In the genomic region with DNA sequence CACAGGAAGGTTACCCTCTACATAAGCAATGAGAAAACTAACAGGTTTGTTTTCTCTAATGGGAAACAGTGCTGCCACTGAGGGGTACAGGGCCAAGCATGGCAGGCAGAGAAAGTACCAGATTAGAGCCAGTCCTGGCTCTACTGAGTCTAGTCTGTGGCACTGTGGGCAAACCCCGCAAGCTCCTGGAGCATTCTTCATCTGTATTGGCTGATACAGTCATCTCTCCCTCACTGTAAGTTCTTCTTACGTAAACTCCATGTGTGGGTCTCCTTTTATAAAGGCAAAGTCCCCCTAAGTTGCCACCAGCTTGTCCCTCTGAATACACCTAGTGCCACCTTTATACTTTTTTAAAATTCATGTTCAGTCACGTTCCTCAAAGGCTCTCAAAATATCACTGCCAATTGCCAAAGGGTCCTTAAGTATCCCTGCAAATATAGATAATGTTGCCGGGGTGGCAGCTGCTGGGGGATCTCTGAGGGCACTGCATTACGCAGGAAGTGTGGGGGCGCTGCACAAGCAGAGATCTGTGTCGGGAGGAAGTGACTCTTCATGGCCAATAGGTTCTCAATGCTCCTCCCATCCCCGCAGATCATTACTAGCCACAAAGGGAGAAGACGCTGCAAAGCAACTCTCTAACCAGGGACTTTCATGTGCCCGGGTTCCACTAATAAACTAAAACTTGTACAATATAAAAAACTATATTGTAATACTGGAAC, we compare ENCODE assay signal across 8 cellular contexts. TPM values are rescaled to one million over a fixed set of nuclear protein-coding genes. Genes with fewer than 3 reads are reported as not detected.
DNase-seq lines count a peak whose midpoint lies in the region; ATAC-seq and TF ChIP-seq lines count a peak whose summit lies in the region.

No MANE protein-coding gene starts in this region.

- H3K79me2 ChIP-seq in HCT116 (ENCODE audit: insufficient read depth, low read length), result peaks cover 100% of the 10 kb centered on the region

- no peak overlapping the region for H3K9ac ChIP-seq in HCT116 (ENCODE audit: low read length)

- H3K9me3 ChIP-seq in HCT116 (ENCODE audit: control insufficient read depth in 1 of 2, insufficient read depth in 1 of 2, low read depth in 1 of 2, low read length in 2 of 2) (no peaks in the 10 kb centered on the region), RWPE2 (ENCODE audit: severe bottlenecking) (no peaks in the 10 kb centered on the region)

- intact Hi-C loops in HCT116 (cut with micrococcal nuclease), result no loop called here
- intact Hi-C loops in activated naive CD4-positive, alpha-beta T cell treated with anti-CD3 and anti-CD28 coated beads for 36 hours (cut with micrococcal nuclease), result loop anchor here (1.0 kb wide), 3 partner anchors 19 to 52 kb away; no protein-coding TSS in a partner anchor

- no peak for TF ChIP-seq CTCF in HCT116 (IDR thresholded peaks at IDR 0.05 in 2 of 3, conservative IDR thresholded peaks at IDR 0.05 in 1 of 3; ENCODE audit: borderline replicate concordance in 1 of 3, insufficient read depth in 1 of 3, low read depth in 2 of 3, low read length in 2 of 3)
- no peak for TF ChIP-seq CTCF in RWPE2 (IDR thresholded peaks at IDR 0.05; ENCODE audit: poor library complexity, severe bottlenecking)

- H3K36me3 ChIP-seq in HCT116 (ENCODE audit: control insufficient read depth in 1 of 2, insufficient read depth in 2 of 2, low read length in 2 of 2) (peaks cover 0 to 25% of the 10 kb centered on the region in 2 experiments; a peak in 1 of 4 replicates), RWPE2 (ENCODE audit: low read depth) (peaks cover 50% of the 10 kb centered on the region)

- H3K4me3 Mint-ChIP-seq in activated naive CD4-positive, alpha-beta T cell treated with anti-CD3 and anti-CD28 coated beads for 36 hours, result peak overlapping the region; percentile 71

- peaks cover 2 to 49% of the 10 kb centered on the region in 2 experiments; a peak in 1 of 4 replicates for H3K4me1 ChIP-seq in HCT116 (ENCODE audit: control insufficient read depth in 1 of 2, insufficient read depth in 2 of 2, low read length in 2 of 2)
- H3K4me1 ChIP-seq in RWPE2 (ENCODE audit: insufficient read depth, poor library complexity, severe bottlenecking), result peaks cover 56% of the 10 kb centered on the region

- H3K36me3 Mint-ChIP-seq in activated naive CD4-positive, alpha-beta T cell treated with anti-CD3 and anti-CD28 coated beads for 36 hours (ENCODE audit: low read depth), result peaks cover 45% of the 10 kb centered on the region

- H3K4me2 ChIP-seq in HCT116 (ENCODE audit: low read length), result no peak overlapping the region

- CTCF ChIA-PET in HCT116 (lab: Charles Lee), result no interaction called here
- CTCF ChIA-PET in activated naive CD4-positive, alpha-beta T cell treated with anti-CD3 and anti-CD28 coated beads for 36 hours (lab: Charles Lee), result interaction anchor here (0.8 to 2.0 kb wide), 5 partner anchors 12 to 55 kb away, joined by 3 to 16 read pairs (median 4); no protein-coding TSS in a partner anchor

- H3K27ac ChIP-seq in HCT116 (ENCODE audit: low read depth, low read length) (no peak overlapping the region), RWPE2 (ENCODE audit: poor library complexity, severe bottlenecking) (peak overlapping the region; percentile 89)

- no peak overlapping the region for H3K4me3 ChIP-seq in HCT116 (replicated peaks in 1 of 2; ENCODE audit: low read depth in 1 of 2, low read length in 2 of 2)
- H3K4me3 ChIP-seq in RWPE2 (ENCODE audit: severe bottlenecking), result no peak overlapping the region

- peak overlapping the region; percentile 93 for H3K27ac Mint-ChIP-seq in activated naive CD4-positive, alpha-beta T cell treated with anti-CD3 and anti-CD28 coated beads for 36 hours

- TF ChIP-seq POLR2A in HCT116 (IDR thresholded peaks at IDR 0.05; ENCODE audit: borderline replicate concordance, extremely low read depth, insufficient read depth, insufficient read length), result no peak

- DNase-seq in GF-D8 (lab: John Stamatoyannopoulos, UW) (peak; percentile 25), HCT116 (ENCODE audit: low read depth, low spot score) (no peak), RWPE2 (ENCODE audit: low spot score) (no peak), NCI-H2029 treated with DMSO at 0.1 percent for 48 hours (lab: John Stamatoyannopoulos, UW) (no peak), NCI-H446 treated with DMSO at 0.1 percent for 48 hours (lab: John Stamatoyannopoulos, UW) (no peak), NCI-H2107 treated with DMSO at 0.1 percent for 48 hours (lab: John Stamatoyannopoulos, UW; ENCODE audit: unreplicated experiment) (no peak)
- DNase-seq in activated naive CD4-positive, alpha-beta T cell treated with anti-CD3 and anti-CD28 coated beads for 36 hours, result peak; percentile 88
- peak; percentile 56 for DNase-seq in stimulated activated CD4-positive, alpha-beta T cell treated with anti-CD3 and anti-CD28 coated beads, Interleukin-12 subunit alpha, Interleukin-12 subunit beta, amount 100 ng/mL, for 4 hours

- no peaks in the 10 kb centered on the region for H3K9me2 ChIP-seq in HCT116 (ENCODE audit: insufficient read depth)

- no peak for TF ChIP-seq RAD21 in HCT116 (IDR thresholded peaks at IDR 0.05; ENCODE audit: low read depth)

- no peaks in the 10 kb centered on the region for H3K27me3 Mint-ChIP-seq in activated naive CD4-positive, alpha-beta T cell treated with anti-CD3 and anti-CD28 coated beads for 36 hours (ENCODE audit: low read depth)

- H3K9me3 Mint-ChIP-seq in activated naive CD4-positive, alpha-beta T cell treated with anti-CD3 and anti-CD28 coated beads for 36 hours, result no peaks in the 10 kb centered on the region

- peaks cover 77% of the 10 kb centered on the region; the same call in 1 of the 2 replicates for H4K20me1 ChIP-seq in HCT116 (ENCODE audit: insufficient read depth)

- H3K27me3 ChIP-seq in HCT116 (ENCODE audit: insufficient read depth, low read length), result no peaks in the 10 kb centered on the region
- H3K27me3 ChIP-seq in RWPE2 (ENCODE audit: insufficient read depth, poor library complexity, severe bottlenecking), result no peaks in the 10 kb centered on the region

- no TSS peak for BruUV-seq in HCT116 (replicated peaks; lab: Mats Ljungman, UMichigan)

- POLR2A ChIA-PET in HCT116 (lab: Charles Lee), result no interaction called here

- peak; percentile 19; the same call in 1 of the 2 replicates for ATAC-seq in HCT116
- no peak for ATAC-seq in RWPE2 (ENCODE audit: low read depth)

- H2AFZ ChIP-seq in HCT116 (ENCODE audit: low read depth, low read length, poor library complexity, severe bottlenecking), result no peak overlapping the region

- peaks cover 87% of the 10 kb centered on the region for H3K4me1 Mint-ChIP-seq in activated naive CD4-positive, alpha-beta T cell treated with anti-CD3 and anti-CD28 coated beads for 36 hours (ENCODE audit: low read depth)

- RAD21 ChIA-PET in HCT116 (lab: Charles Lee; ENCODE audit: low non-redundant PET in 1 of 2, low total read pairs in 2 of 2, uncharacterized antibody in 2 of 2, unreplicated experiment in 2 of 2), result no interaction called here

TF ChIP-seq in HCT116, 20 proteins besides CTCF, POLR2A, EP300 and RAD21:
- TF ChIP-seq EZH2phosphoT487 (IDR thresholded peaks at IDR 0.05; ENCODE audit: borderline replicate concordance) (no peak), EGR1 (IDR thresholded peaks at IDR 0.05; ENCODE audit: low read depth) (no peak), CBX3 (IDR thresholded peaks at IDR 0.05; ENCODE audit: low read depth) (no peak), FOSL1 (IDR thresholded peaks at IDR 0.05; ENCODE audit: low read depth) (no peak), ELF1 (IDR thresholded peaks at IDR 0.05; ENCODE audit: borderline replicate concordance, low read depth) (no peak), SP1 (IDR thresholded peaks at IDR 0.05; ENCODE audit: low read depth) (no peak), SRF (IDR thresholded peaks at IDR 0.05; ENCODE audit: low read depth) (no peak), CEBPB (IDR thresholded peaks at IDR 0.05; ENCODE audit: low read depth) (no peak), ZFX (IDR thresholded peaks at IDR 0.05) (no peak)
- TF ChIP-seq, protein P1, sequence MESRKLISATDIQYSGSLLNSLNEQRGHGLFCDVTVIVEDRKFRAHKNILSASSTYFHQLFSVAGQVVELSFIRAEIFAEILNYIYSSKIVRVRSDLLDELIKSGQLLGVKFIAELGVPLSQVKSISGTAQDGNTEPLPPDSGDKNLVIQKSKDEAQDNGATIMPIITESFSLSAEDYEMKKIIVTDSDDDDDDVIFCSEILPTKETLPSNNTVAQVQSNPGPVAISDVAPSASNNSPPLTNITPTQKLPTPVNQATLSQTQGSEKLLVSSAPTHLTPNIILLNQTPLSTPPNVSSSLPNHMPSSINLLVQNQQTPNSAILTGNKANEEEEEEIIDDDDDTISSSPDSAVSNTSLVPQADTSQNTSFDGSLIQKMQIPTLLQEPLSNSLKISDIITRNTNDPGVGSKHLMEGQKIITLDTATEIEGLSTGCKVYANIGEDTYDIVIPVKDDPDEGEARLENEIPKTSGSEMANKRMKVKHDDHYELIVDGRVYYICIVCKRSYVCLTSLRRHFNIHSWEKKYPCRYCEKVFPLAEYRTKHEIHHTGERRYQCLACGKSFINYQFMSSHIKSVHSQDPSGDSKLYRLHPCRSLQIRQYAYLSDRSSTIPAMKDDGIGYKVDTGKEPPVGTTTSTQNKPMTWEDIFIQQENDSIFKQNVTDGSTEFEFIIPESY (IDR thresholded peaks at IDR 0.05; ENCODE audit: extremely low read depth, insufficient replicate concordance, low read length), result no peak
- TF ChIP-seq, protein P2, sequence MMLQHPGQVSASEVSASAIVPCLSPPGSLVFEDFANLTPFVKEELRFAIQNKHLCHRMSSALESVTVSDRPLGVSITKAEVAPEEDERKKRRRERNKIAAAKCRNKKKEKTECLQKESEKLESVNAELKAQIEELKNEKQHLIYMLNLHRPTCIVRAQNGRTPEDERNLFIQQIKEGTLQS (IDR thresholded peaks at IDR 0.05), result no peak

RNA-seq across cellular contexts. Expression of a gene that starts 18.8 kb away (rescaled TPM):
- total RNA-seq in HCT116 (2021; ENCODE audit: unreplicated experiment), result 162 TPM
- polyA plus RNA-seq in HCT116 (2012), result 129 and 140 TPM in 2 replicates
- 100 to 1,000 TPM; 215 to 229 TPM for total RNA-seq in activated naive CD4-positive, alpha-beta T cell treated with anti-CD3 and anti-CD28 coated beads for 36 hours

Comparison
In these comparisons a context has a peak if more than half of its experiments do, and no peak if none do; other contexts are left out.
1. DNase-seq: peak in GF-D8 (single experiment), activated naive CD4-positive, alpha-beta T cell treated with anti-CD3 and anti-CD28 coated beads for 36 hours (single experiment) and stimulated activated CD4-positive, alpha-beta T cell treated with anti-CD3 and anti-CD28 coated beads, Interleukin-12 subunit alpha, Interleukin-12 subunit beta, amount 100 ng/mL, for 4 hours (single experiment); none in HCT116 (single experiment), RWPE2 (single experiment), NCI-H2029 treated with DMSO at 0.1 percent for 48 hours (single experiment), NCI-H446 treated with DMSO at 0.1 percent for 48 hours (single experiment) and NCI-H2107 treated with DMSO at 0.1 percent for 48 hours (single experiment).